1 cellular context compared by ENCODE assay signal in the genomic region with DNA sequence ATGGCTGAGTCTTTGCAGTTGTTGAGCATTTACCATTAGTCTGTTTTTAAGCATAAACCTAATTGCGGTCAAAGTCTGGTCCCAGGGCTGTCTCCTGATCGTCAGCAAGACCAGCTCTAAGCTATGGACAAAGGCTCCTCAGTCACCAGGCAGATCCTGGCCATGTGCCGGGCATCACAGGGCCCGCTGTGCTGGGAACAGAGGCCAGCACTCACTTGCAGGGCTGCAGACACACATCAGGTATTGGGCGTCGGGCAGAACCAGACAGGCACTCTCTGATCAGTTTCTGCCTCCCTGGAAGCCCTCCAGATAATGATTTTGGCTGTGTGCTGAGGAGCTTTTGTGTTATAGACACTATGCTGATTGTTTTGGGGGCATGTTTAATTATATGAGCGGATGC.
TF ChIP-seq lines count a peak whose summit lies in the region.

No MANE protein-coding gene starts in this region.

TF ChIP-seq in HepG2, 621 proteins besides CTCF, POLR2A, EP300 and RAD21 (continued from another document):
- TF ChIP-seq, protein P1, sequence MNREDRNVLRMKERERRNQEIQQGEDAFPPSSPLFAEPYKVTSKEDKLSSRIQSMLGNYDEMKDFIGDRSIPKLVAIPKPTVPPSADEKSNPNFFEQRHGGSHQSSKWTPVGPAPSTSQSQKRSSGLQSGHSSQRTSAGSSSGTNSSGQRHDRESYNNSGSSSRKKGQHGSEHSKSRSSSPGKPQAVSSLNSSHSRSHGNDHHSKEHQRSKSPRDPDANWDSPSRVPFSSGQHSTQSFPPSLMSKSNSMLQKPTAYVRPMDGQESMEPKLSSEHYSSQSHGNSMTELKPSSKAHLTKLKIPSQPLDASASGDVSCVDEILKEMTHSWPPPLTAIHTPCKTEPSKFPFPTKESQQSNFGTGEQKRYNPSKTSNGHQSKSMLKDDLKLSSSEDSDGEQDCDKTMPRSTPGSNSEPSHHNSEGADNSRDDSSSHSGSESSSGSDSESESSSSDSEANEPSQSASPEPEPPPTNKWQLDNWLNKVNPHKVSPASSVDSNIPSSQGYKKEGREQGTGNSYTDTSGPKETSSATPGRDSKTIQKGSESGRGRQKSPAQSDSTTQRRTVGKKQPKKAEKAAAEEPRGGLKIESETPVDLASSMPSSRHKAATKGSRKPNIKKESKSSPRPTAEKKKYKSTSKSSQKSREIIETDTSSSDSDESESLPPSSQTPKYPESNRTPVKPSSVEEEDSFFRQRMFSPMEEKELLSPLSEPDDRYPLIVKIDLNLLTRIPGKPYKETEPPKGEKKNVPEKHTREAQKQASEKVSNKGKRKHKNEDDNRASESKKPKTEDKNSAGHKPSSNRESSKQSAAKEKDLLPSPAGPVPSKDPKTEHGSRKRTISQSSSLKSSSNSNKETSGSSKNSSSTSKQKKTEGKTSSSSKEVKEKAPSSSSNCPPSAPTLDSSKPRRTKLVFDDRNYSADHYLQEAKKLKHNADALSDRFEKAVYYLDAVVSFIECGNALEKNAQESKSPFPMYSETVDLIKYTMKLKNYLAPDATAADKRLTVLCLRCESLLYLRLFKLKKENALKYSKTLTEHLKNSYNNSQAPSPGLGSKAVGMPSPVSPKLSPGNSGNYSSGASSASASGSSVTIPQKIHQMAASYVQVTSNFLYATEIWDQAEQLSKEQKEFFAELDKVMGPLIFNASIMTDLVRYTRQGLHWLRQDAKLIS (CRISPR knock-in tag; IDR thresholded peaks at IDR 0.05), result no peak
- TF ChIP-seq HHEX (CRISPR knock-in tag; IDR thresholded peaks at IDR 0.05) (no peak), ZNF333 (CRISPR knock-in tag; IDR thresholded peaks at IDR 0.05; ENCODE audit: borderline replicate concordance) (no peak), FOXA3 (CRISPR knock-in tag; IDR thresholded peaks at IDR 0.05) (no peak), ARHGAP35 (CRISPR knock-in tag; IDR thresholded peaks at IDR 0.05; ENCODE audit: borderline replicate concordance) (no peak), ZNF776 (CRISPR knock-in tag; IDR thresholded peaks at IDR 0.05) (no peak), TRIM24 (CRISPR knock-in tag; IDR thresholded peaks at IDR 0.05) (no peak), MAZ (IDR thresholded peaks at IDR 0.05; ENCODE audit: borderline replicate concordance, low read depth, low read length) (no peak), MAZ (CRISPR knock-in tag; IDR thresholded peaks at IDR 0.05; ENCODE audit: low read depth) (no peak), SKI (IDR thresholded peaks at IDR 0.05; ENCODE audit: partially characterized antibody) (no peak), ZNF605 (CRISPR knock-in tag; IDR thresholded peaks at IDR 0.05) (no peak)
- TF ChIP-seq, protein P2, sequence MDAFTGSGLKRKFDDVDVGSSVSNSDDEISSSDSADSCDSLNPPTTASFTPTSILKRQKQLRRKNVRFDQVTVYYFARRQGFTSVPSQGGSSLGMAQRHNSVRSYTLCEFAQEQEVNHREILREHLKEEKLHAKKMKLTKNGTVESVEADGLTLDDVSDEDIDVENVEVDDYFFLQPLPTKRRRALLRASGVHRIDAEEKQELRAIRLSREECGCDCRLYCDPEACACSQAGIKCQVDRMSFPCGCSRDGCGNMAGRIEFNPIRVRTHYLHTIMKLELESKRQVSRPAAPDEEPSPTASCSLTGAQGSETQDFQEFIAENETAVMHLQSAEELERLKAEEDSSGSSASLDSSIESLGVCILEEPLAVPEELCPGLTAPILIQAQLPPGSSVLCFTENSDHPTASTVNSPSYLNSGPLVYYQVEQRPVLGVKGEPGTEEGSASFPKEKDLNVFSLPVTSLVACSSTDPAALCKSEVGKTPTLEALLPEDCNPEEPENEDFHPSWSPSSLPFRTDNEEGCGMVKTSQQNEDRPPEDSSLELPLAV (CRISPR knock-in tag; conservative IDR thresholded peaks at IDR 0.05; ENCODE audit: low read depth), result no peak
- TF ChIP-seq, protein P3, sequence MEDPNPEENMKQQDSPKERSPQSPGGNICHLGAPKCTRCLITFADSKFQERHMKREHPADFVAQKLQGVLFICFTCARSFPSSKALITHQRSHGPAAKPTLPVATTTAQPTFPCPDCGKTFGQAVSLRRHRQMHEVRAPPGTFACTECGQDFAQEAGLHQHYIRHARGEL (CRISPR knock-in tag; IDR thresholded peaks at IDR 0.05), result no peak
- TF ChIP-seq, protein P4, sequence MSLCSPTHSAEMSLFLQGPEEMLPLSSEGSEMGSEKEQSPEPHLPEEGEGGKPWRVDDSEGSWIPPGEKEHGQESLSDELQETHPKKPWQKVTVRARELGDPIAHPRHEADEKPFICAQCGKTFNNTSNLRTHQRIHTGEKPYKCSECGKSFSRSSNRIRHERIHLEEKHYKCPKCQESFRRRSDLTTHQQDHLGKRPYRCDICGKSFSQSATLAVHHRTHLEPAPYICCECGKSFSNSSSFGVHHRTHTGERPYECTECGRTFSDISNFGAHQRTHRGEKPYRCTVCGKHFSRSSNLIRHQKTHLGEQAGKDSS (CRISPR knock-in tag; IDR thresholded peaks at IDR 0.05; ENCODE audit: borderline replicate concordance, low read depth), result no peak
TF ChIP-seq in HepG2: peak in this region for 0.
